In genomic region chr12:57521475-57522018, GRCh38 we compare ENCODE assay signal across 8 cellular contexts. TPM values are rescaled to one million over a fixed set of nuclear protein-coding genes. Genes with fewer than 3 reads are reported as not detected.
DNase-seq lines count a peak whose midpoint lies in the region; ATAC-seq, FAIRE-seq and TF ChIP-seq lines count a peak whose summit lies in the region.

No MANE protein-coding gene starts in this region.

- no peak overlapping the region for H3K56ac ChIP-seq in H1 (replicated peaks; ENCODE audit: insufficient read length, low read depth, low read length)

- peaks cover 0 to 29% of the 10 kb centered on the region in 2 experiments; a peak in 2 of 4 replicates for H3K79me2 ChIP-seq in H1 (ENCODE audit: control insufficient read depth in 1 of 2, insufficient read depth in 2 of 2, low read length in 2 of 2)

- no peak overlapping the region for H3K14ac ChIP-seq in H1 (ENCODE audit: insufficient read length)

- no peak overlapping the region for H2BK5ac ChIP-seq in H1 (ENCODE audit: low read depth, low read length)

- H4K20me1 ChIP-seq in H1 (replicated peaks in 1 of 2; ENCODE audit: control insufficient read depth in 1 of 2, insufficient read depth in 2 of 2, low read length in 2 of 2): peaks cover 7 to 21% of the 10 kb centered on the region in 2 experiments

- peaks cover 3% of the 10 kb centered on the region; the same call in 1 of the 2 replicates for H3K27me3 Mint-ChIP-seq in WTC11 (ENCODE audit: low read depth)

- TF ChIP-seq EP300 in A549 (IDR thresholded peaks at IDR 0.05) (no peak), H1 (IDR thresholded peaks at IDR 0.05; ENCODE audit: borderline replicate concordance in 1 of 2, low read depth in 2 of 2, low read length in 2 of 2) (no peak)

- H4K91ac ChIP-seq in H1 (replicated peaks; ENCODE audit: insufficient read length, low read length): no peak overlapping the region

- no peak overlapping the region for H2BK20ac ChIP-seq in H1 (ENCODE audit: low read length)

- H3K4me3 ChIP-seq in A549 (peak overlapping the region; percentile 70), H1 (ENCODE audit: extremely low read depth in 1 of 4, insufficient read depth in 2 of 4, low read depth in 3 of 4, low read length in 4 of 4) (peak overlapping the region; percentile 55 to 95 (median 64)), muscle layer of duodenum (ENCODE audit: low read depth in 1 of 2, low read length in 2 of 2) (peak overlapping the region; percentile 57 to 60), vagina (peak overlapping the region; percentile 82 to 90)

- peak overlapping the region; percentile 96 for H3K4me3 Mint-ChIP-seq in WTC11

- H3K23me2 ChIP-seq in H1 (ENCODE audit: low read depth, low read length): peaks cover 19% of the 10 kb centered on the region

- H3K79me1 ChIP-seq in H1 (ENCODE audit: low read depth, low read length): no peaks in the 10 kb centered on the region; the same call in 1 of the 2 replicates

- TF ChIP-seq RAD21 in A549 (conservative IDR thresholded peaks at IDR 0.05 in 1 of 2, IDR thresholded peaks at IDR 0.05 in 1 of 2) (no peak), H1 (IDR thresholded peaks at IDR 0.05 in 1 of 2, conservative IDR thresholded peaks at IDR 0.05 in 1 of 2; ENCODE audit: low read depth in 2 of 2, low read length in 2 of 2) (no peak)

- H2BK15ac ChIP-seq in H1 (ENCODE audit: low read length): no peak overlapping the region

- POLR2A ChIA-PET in A549 (lab: Yijun Ruan, JAX): no interaction called here
- POLR2A ChIA-PET in WTC11 (lab: Charles Lee): no interaction called here
- POLR2A ChIA-PET in H1 (lab: Charles Lee; ENCODE audit: partially characterized antibody): interaction anchor here (0.7 to 6.0 kb wide), 7 partner anchors 9 to 293 kb away, joined by 3 to 60 read pairs (median 12); partner anchors contain the start of gene KIF5A

- no peak overlapping the region for H3K9ac ChIP-seq in H1 (replicated peaks in 1 of 4; ENCODE audit: extremely low read depth in 1 of 4, low read depth in 3 of 4, low read length in 3 of 4)

- TF ChIP-seq POLR2A in A549 (IDR thresholded peaks at IDR 0.05; ENCODE audit: low read length) (no peak), H1 (IDR thresholded peaks at IDR 0.05; ENCODE audit: control extremely low read depth in 1 of 2, low read depth in 2 of 2, low read length in 2 of 2) (no peak; a peak in 1 of 3 replicates), vagina (IDR thresholded peaks at IDR 0.05) (no peak)

- peaks cover 13 to 35% (median 13%) of the 10 kb centered on the region in 4 experiments for H3K36me3 ChIP-seq in H1 (ENCODE audit: control insufficient read depth in 2 of 4, insufficient read depth in 4 of 4, low read length in 3 of 4)
- H3K36me3 ChIP-seq in muscle layer of duodenum (ENCODE audit: control insufficient read depth in 1 of 2, insufficient read depth in 2 of 2, low read length in 2 of 2): peaks cover 26 to 52% of the 10 kb centered on the region in 2 donors
- peaks cover 0 to 27% of the 10 kb centered on the region in 2 donors for H3K36me3 ChIP-seq in vagina

- no peak overlapping the region for H2AFZ ChIP-seq in H1 (ENCODE audit: low read length)

- no peak overlapping the region; the same call in 1 of the 2 replicates for H2BK12ac ChIP-seq in H1 (ENCODE audit: low read depth, low read length)

- H3K27me3 ChIP-seq in H1 (replicated peaks in 1 of 4; ENCODE audit: control insufficient read depth in 3 of 4, extremely low read depth in 1 of 4, insufficient read depth in 3 of 4, low read length in 3 of 4) (no peaks in the 10 kb centered on the region), muscle layer of duodenum (ENCODE audit: low read depth, low read length) (no peaks in the 10 kb centered on the region), vagina (no peaks in the 10 kb centered on the region)

- H2AK5ac ChIP-seq in H1 (ENCODE audit: low read depth, low read length): no peak overlapping the region

- no peak overlapping the region for H3K23ac ChIP-seq in H1 (ENCODE audit: insufficient read length)

- FAIRE-seq in A549 (lab: Jason Lieb, UNC) (no peak), H1 (lab: Jason Lieb, UNC) (no peak)

- H3K4me2 ChIP-seq in A549 (peak overlapping the region; percentile 85), H1 (ENCODE audit: insufficient read depth in 1 of 2, low read depth in 2 of 2, low read length in 2 of 2) (peak overlapping the region; percentile 81 to 83)

- DNase-seq in A549 (ENCODE audit: low read depth in 1 of 2, low spot score in 1 of 2): peak in 1 of 2 experiments; percentile 70
- DNase-seq in HT-29 (ENCODE audit: low spot score): peak; percentile 63
- peak; percentile 46 for DNase-seq in WTC11 (ENCODE audit: low spot score)
- peak in 1 of 2 experiments; percentile 62 for DNase-seq in H1 (ENCODE audit: low read depth in 1 of 2, low spot score in 2 of 2)
- DNase-seq in vagina (ENCODE audit: extremely low spot score in 2 of 2): peak in 1 of 2 donors; percentile 96
- no peak for DNase-seq in foreskin melanocyte
- DNase-seq in CD1c-positive myeloid dendritic cell (ENCODE audit: extremely low spot score): no peak

- intact Hi-C loops in vagina (cut with DNase I): loop anchor here (2.0 kb wide), 1 partner anchor 83 kb away; the partner anchor contains the start of gene DTX3

- H3K27ac Mint-ChIP-seq in WTC11: peak overlapping the region; percentile 91

- CTCF ChIA-PET in A549 (lab: Yijun Ruan, JAX): interaction anchor here (2.1 kb wide), 1 partner anchor 25 kb away, joined by 5 read pairs; the partner anchor contains the start of gene DCTN2
- CTCF ChIA-PET in WTC11 (lab: Charles Lee): interaction anchor here (0.7 kb wide), 1 partner anchor 25 kb away, joined by 5 read pairs; the partner anchor contains the start of gene DCTN2
- CTCF ChIA-PET in H1 (lab: Charles Lee; ENCODE audit: partially characterized antibody): interaction anchor here (0.8 to 2.0 kb wide), 4 partner anchors 31 to 279 kb away, joined by 3 to 4 read pairs (median 3); no protein-coding TSS in a partner anchor

- peaks cover 42% of the 10 kb centered on the region for H3K4me1 Mint-ChIP-seq in WTC11

- H4K8ac ChIP-seq in H1 (ENCODE audit: extremely low read depth, insufficient read depth, low read length): no peak overlapping the region

- H3K27ac ChIP-seq in A549 (peak overlapping the region; percentile 95 to 98), H1 (ENCODE audit: low read depth, low read length) (no peak overlapping the region), muscle layer of duodenum (ENCODE audit: low read length) (peak overlapping the region; percentile 99), vagina (peak overlapping the region; percentile 99)

- H3K4ac ChIP-seq in H1 (replicated peaks; ENCODE audit: insufficient read length, low read depth, low read length): no peak overlapping the region

- H3K4me1 ChIP-seq in A549 (peaks cover 61% of the 10 kb centered on the region), H1 (replicated peaks in 1 of 4; ENCODE audit: control insufficient read depth in 3 of 4, insufficient read depth in 4 of 4, low read length in 3 of 4) (peaks cover 8 to 24% (median 14%) of the 10 kb centered on the region in 4 experiments), muscle layer of duodenum (ENCODE audit: control insufficient read depth in 1 of 2, insufficient read depth in 2 of 2, low read length in 2 of 2) (peaks cover 37 to 59% of the 10 kb centered on the region in 2 donors), vagina (peaks cover 76% of the 10 kb centered on the region)

- no peak overlapping the region for H4K5ac ChIP-seq in H1 (ENCODE audit: insufficient read length, low read depth, low read length)

- 64% methylated on average over 20 of the region's 20 CpGs for WGBS in A549 (ENCODE audit: missing lambda C conversion rate)
- WGBS in H1 (ENCODE audit: extremely low coverage in 1 of 2, insufficient coverage in 1 of 2, insufficient read length in 1 of 2, insufficient replicate concordance in 2 of 2, low coverage in 1 of 2, low lambda C conversion rate in 2 of 2, missing lambda C conversion rate in 1 of 2), 2 experiments: 31% methylated on average over 20 of the region's 20 CpGs; no CpG with 5 or more reads in 1 of the 2 experiments

- no peaks in the 10 kb centered on the region for H3K9me3 Mint-ChIP-seq in WTC11

- no peak for ATAC-seq in A549
- ATAC-seq in WTC11: peak; percentile 3; the same call in 1 of the 2 replicates

- TF ChIP-seq CTCF in A549 (IDR thresholded peaks at IDR 0.05) (no peak), WTC11 (IDR thresholded peaks at IDR 0.05) (no peak), H1 (IDR thresholded peaks at IDR 0.05; ENCODE audit: control extremely low read depth in 1 of 3, insufficient read depth in 1 of 3, low read depth in 1 of 3, low read length in 3 of 3) (no peak), vagina (IDR thresholded peaks at IDR 0.05) (no peak)

- H2BK120ac ChIP-seq in H1 (replicated peaks; ENCODE audit: low read depth, low read length): no peak overlapping the region

- no peak overlapping the region for H3K18ac ChIP-seq in H1 (ENCODE audit: extremely low read depth, low read length)

- H3K36me3 Mint-ChIP-seq in WTC11: peaks cover 24% of the 10 kb centered on the region

- H3K9me3 ChIP-seq in A549 (no peaks in the 10 kb centered on the region), H1 (ENCODE audit: insufficient read depth in 2 of 2, low read depth in 1 of 2, low read length in 1 of 2) (no peaks in the 10 kb centered on the region), muscle layer of duodenum (ENCODE audit: control insufficient read depth in 1 of 2, low read length in 2 of 2) (no peaks in the 10 kb centered on the region), vagina (no peaks in the 10 kb centered on the region)

RNA-seq across cellular contexts. Expression of gene MBD6, which starts 1.1 kb away (rescaled TPM):
- 4.6 and 7.3 TPM in 2 replicates for polyA plus RNA-seq in A549 (2011; rRNA removed)
- polyA plus RNA-seq in A549 (2012; cell fraction: cytosol; rRNA removed): 6.5 and 10.2 TPM in 2 replicates
- polyA plus RNA-seq in A549 (2012; cell fraction: nucleus; rRNA removed): 23.1 and 25.7 TPM in 2 replicates
- 18.7 to 25.3 TPM (median 24.2 TPM) in 3 replicates for polyA plus RNA-seq in A549 (2017; fragmentation: RNase III; extraction: RNeasy Plus Mini Kit Qiagen cat#74134 plus additional on column Dnase treatment)
- 10.5 and 16.5 TPM in 2 replicates for polyA minus RNA-seq in A549 (2011; rRNA and poly(A)+ RNA removed)
- total RNA-seq in HT-29 (2014; rRNA removed; shearing (Covaris generic)): 18.0 and 23.0 TPM in 2 replicates
- 46.3 to 59.4 TPM (median 56.2 TPM) in 3 replicates for total RNA-seq in WTC11 (2021)
- 32.3 and 32.7 TPM in 2 replicates for total RNA-seq in H1 (2021; fragmentation: NEBNext Ultra II Directional; extraction: Animal tissue kit (Norgen Biotek cat#: 25700))
- 3.9 and 6.9 TPM in 2 replicates for polyA plus RNA-seq in H1 (2011; rRNA removed)
- 3.0 TPM for polyA plus RNA-seq in H1 (2011; cell fraction: cytosol; rRNA removed)
- polyA plus RNA-seq in H1 (2011; cell fraction: nucleus; rRNA removed): 38.7 TPM
- polyA plus RNA-seq in H1 (2012, experiment 1 of 2): 24.6 to 39.6 TPM (median 28.7 TPM) in 4 replicates
- polyA plus RNA-seq in H1 (2012, experiment 2 of 2): 13.7 TPM
- polyA plus RNA-seq in H1 (2013, experiment 1 of 2): 15.7 TPM
- 14.7 TPM for polyA plus RNA-seq in H1 (2013, experiment 2 of 2)
- 7.2 and 9.6 TPM in 2 replicates for polyA minus RNA-seq in H1 (2011; rRNA and poly(A)+ RNA removed)
- polyA minus RNA-seq in H1 (2011; cell fraction: cytosol; rRNA and poly(A)+ RNA removed): 3.5 TPM
- 20.6 TPM for polyA minus RNA-seq in H1 (2011; cell fraction: nucleus; rRNA and poly(A)+ RNA removed)
- 26.8 TPM for total RNA-seq in vagina

RNA-seq across cellular contexts. Expression of gene DDIT3, which starts 1.2 kb away (rescaled TPM):
- polyA plus RNA-seq in A549 (2011; rRNA removed): 73.1 and 93.0 TPM in 2 replicates
- 23.4 and 24.8 TPM in 2 replicates for polyA plus RNA-seq in A549 (2012; cell fraction: cytosol; rRNA removed)
- 27.5 and 41.9 TPM in 2 replicates for polyA plus RNA-seq in A549 (2012; cell fraction: nucleus; rRNA removed)
- polyA plus RNA-seq in A549 (2017; fragmentation: RNase III; extraction: RNeasy Plus Mini Kit Qiagen cat#74134 plus additional on column Dnase treatment): 11.5 to 16.0 TPM (median 13.5 TPM) in 3 replicates
- polyA minus RNA-seq in A549 (2011; rRNA and poly(A)+ RNA removed): 34.1 and 35.5 TPM in 2 replicates
- total RNA-seq in HT-29 (2014; rRNA removed; shearing (Covaris generic)): 26.9 and 39.0 TPM in 2 replicates
- total RNA-seq in WTC11 (2021): 3.4 to 5.3 TPM (median 3.9 TPM) in 3 replicates
- total RNA-seq in H1 (2021; fragmentation: NEBNext Ultra II Directional; extraction: Animal tissue kit (Norgen Biotek cat#: 25700)): 4.9 TPM in 2 replicates
- 4.7 and 5.7 TPM in 2 replicates for polyA plus RNA-seq in H1 (2011; rRNA removed)
- polyA plus RNA-seq in H1 (2011; cell fraction: cytosol; rRNA removed): 8.3 TPM
- 7.3 TPM for polyA plus RNA-seq in H1 (2011; cell fraction: nucleus; rRNA removed)
- 7.7 to 11.2 TPM (median 8.3 TPM) in 4 replicates for polyA plus RNA-seq in H1 (2012, experiment 1 of 2)
- polyA plus RNA-seq in H1 (2012, experiment 2 of 2): 3.0 TPM
- polyA plus RNA-seq in H1 (2013, experiment 1 of 2): 5.7 TPM
- polyA plus RNA-seq in H1 (2013, experiment 2 of 2): 5.5 TPM
- polyA minus RNA-seq in H1 (2011; rRNA and poly(A)+ RNA removed): 6.0 and 7.0 TPM in 2 replicates
- 4.0 TPM for polyA minus RNA-seq in H1 (2011; cell fraction: cytosol; rRNA and poly(A)+ RNA removed)
- 14.7 TPM for polyA minus RNA-seq in H1 (2011; cell fraction: nucleus; rRNA and poly(A)+ RNA removed)
- 25.0 TPM for total RNA-seq in vagina

RNA-seq across cellular contexts. Expression of gene DCTN2, which starts 25.4 kb away (rescaled TPM):
- polyA plus RNA-seq in A549 (2011; rRNA removed) (140 and 169 TPM in 2 replicates), A549 (2017; fragmentation: RNase III; extraction: RNeasy Plus Mini Kit Qiagen cat#74134 plus additional on column Dnase treatment) (203 to 211 TPM (median 211 TPM) in 3 replicates), H1 (2011; rRNA removed) (91.9 and 140 TPM in 2 replicates)
- polyA plus RNA-seq in A549 (2012; cell fraction: cytosol; rRNA removed): 83.3 and 106 TPM in 2 replicates
- 139 and 202 TPM in 2 replicates for polyA plus RNA-seq in A549 (2012; cell fraction: nucleus; rRNA removed)
- polyA minus RNA-seq in A549 (2011; rRNA and poly(A)+ RNA removed): 155 and 160 TPM in 2 replicates
- 58.6 and 62.3 TPM in 2 replicates for total RNA-seq in HT-29 (2014; rRNA removed; shearing (Covaris generic))
- total RNA-seq in WTC11 (2021) (93.5 to 94.4 TPM (median 94.4 TPM) in 3 replicates), vagina (131 TPM)
- 89.3 and 90.3 TPM in 2 replicates for total RNA-seq in H1 (2021; fragmentation: NEBNext Ultra II Directional; extraction: Animal tissue kit (Norgen Biotek cat#: 25700))
- 111 TPM for polyA plus RNA-seq in H1 (2011; cell fraction: cytosol; rRNA removed)
- 108 TPM for polyA plus RNA-seq in H1 (2011; cell fraction: nucleus; rRNA removed)
- 106 to 119 TPM (median 115 TPM) in 4 replicates for polyA plus RNA-seq in H1 (2012, experiment 1 of 2)
- 135 TPM for polyA plus RNA-seq in H1 (2012, experiment 2 of 2)
- polyA plus RNA-seq in H1 (2013, experiment 1 of 2): 75.6 TPM
- polyA plus RNA-seq in H1 (2013, experiment 2 of 2): 79.1 TPM
- polyA minus RNA-seq in H1 (2011; rRNA and poly(A)+ RNA removed): 102 and 111 TPM in 2 replicates
- polyA minus RNA-seq in H1 (2011; cell fraction: cytosol; rRNA and poly(A)+ RNA removed): 113 TPM
- 72.6 TPM for polyA minus RNA-seq in H1 (2011; cell fraction: nucleus; rRNA and poly(A)+ RNA removed)

RNA-seq across cellular contexts. Expression of gene KIF5A, which starts 28.3 kb away (rescaled TPM):
- polyA plus RNA-seq in A549 (2011; rRNA removed): 0.89 and 0.90 TPM in 2 replicates
- polyA plus RNA-seq in A549 (2012; cell fraction: cytosol; rRNA removed): 0.23 and 0.24 TPM in 2 replicates
- 0.56 and 0.67 TPM in 2 replicates for polyA plus RNA-seq in A549 (2012; cell fraction: nucleus; rRNA removed)
- 0.45 to 0.61 TPM (median 0.55 TPM) in 3 replicates for polyA plus RNA-seq in A549 (2017; fragmentation: RNase III; extraction: RNeasy Plus Mini Kit Qiagen cat#74134 plus additional on column Dnase treatment)
- 0.58 and 0.63 TPM in 2 replicates for polyA minus RNA-seq in A549 (2011; rRNA and poly(A)+ RNA removed)
- total RNA-seq in HT-29 (2014; rRNA removed; shearing (Covaris generic)): not detected in 2 replicates
- total RNA-seq in WTC11 (2021): 15.9 to 17.9 TPM (median 16.1 TPM) in 3 replicates
- total RNA-seq in H1 (2021; fragmentation: NEBNext Ultra II Directional; extraction: Animal tissue kit (Norgen Biotek cat#: 25700)): 21.9 and 22.8 TPM in 2 replicates
- 10.7 and 11.7 TPM in 2 replicates for polyA plus RNA-seq in H1 (2011; rRNA removed)
- polyA plus RNA-seq in H1 (2011; cell fraction: cytosol; rRNA removed): 16.5 TPM
- 32.8 TPM for polyA plus RNA-seq in H1 (2011; cell fraction: nucleus; rRNA removed)
- 16.3 to 20.8 TPM (median 19.3 TPM) in 4 replicates for polyA plus RNA-seq in H1 (2012, experiment 1 of 2)
- polyA plus RNA-seq in H1 (2012, experiment 2 of 2): 3.2 TPM
- polyA plus RNA-seq in H1 (2013, experiment 1 of 2): 10.6 TPM
- polyA plus RNA-seq in H1 (2013, experiment 2 of 2): 9.6 TPM
- 19.8 and 21.8 TPM in 2 replicates for polyA minus RNA-seq in H1 (2011; rRNA and poly(A)+ RNA removed)
- polyA minus RNA-seq in H1 (2011; cell fraction: cytosol; rRNA and poly(A)+ RNA removed): 12.0 TPM
- polyA minus RNA-seq in H1 (2011; cell fraction: nucleus; rRNA and poly(A)+ RNA removed): 18.9 TPM
- 4.4 TPM for total RNA-seq in vagina

RNA-seq across cellular contexts. Expression of gene MARS1, which starts 33.7 kb away (rescaled TPM):
- 372 and 406 TPM in 2 replicates for polyA plus RNA-seq in A549 (2011; rRNA removed)
- polyA plus RNA-seq in A549 (2012; cell fraction: cytosol; rRNA removed): 236 and 247 TPM in 2 replicates
- 504 and 527 TPM in 2 replicates for polyA plus RNA-seq in A549 (2012; cell fraction: nucleus; rRNA removed)
- 209 to 230 TPM (median 227 TPM) in 3 replicates for polyA plus RNA-seq in A549 (2017; fragmentation: RNase III; extraction: RNeasy Plus Mini Kit Qiagen cat#74134 plus additional on column Dnase treatment)
- 428 and 497 TPM in 2 replicates for polyA minus RNA-seq in A549 (2011; rRNA and poly(A)+ RNA removed)
- total RNA-seq in HT-29 (2014; rRNA removed; shearing (Covaris generic)): 174 and 202 TPM in 2 replicates
- 283 to 367 TPM (median 314 TPM) in 3 replicates for total RNA-seq in WTC11 (2021)
- 398 and 407 TPM in 2 replicates for total RNA-seq in H1 (2021; fragmentation: NEBNext Ultra II Directional; extraction: Animal tissue kit (Norgen Biotek cat#: 25700))
- 194 and 255 TPM in 2 replicates for polyA plus RNA-seq in H1 (2011; rRNA removed)
- 252 TPM for polyA plus RNA-seq in H1 (2011; cell fraction: cytosol; rRNA removed)
- polyA plus RNA-seq in H1 (2011; cell fraction: nucleus; rRNA removed): 777 TPM
- 284 to 339 TPM (median 323 TPM) in 4 replicates for polyA plus RNA-seq in H1 (2012, experiment 1 of 2)
- 230 TPM for polyA plus RNA-seq in H1 (2012, experiment 2 of 2)
- polyA plus RNA-seq in H1 (2013, experiment 1 of 2): 724 TPM
- 726 TPM for polyA plus RNA-seq in H1 (2013, experiment 2 of 2)
- 393 and 430 TPM in 2 replicates for polyA minus RNA-seq in H1 (2011; rRNA and poly(A)+ RNA removed)
- polyA minus RNA-seq in H1 (2011; cell fraction: cytosol; rRNA and poly(A)+ RNA removed): 168 TPM
- polyA minus RNA-seq in H1 (2011; cell fraction: nucleus; rRNA and poly(A)+ RNA removed): 352 TPM
- total RNA-seq in vagina: 71.2 TPM

Comparison
In these comparisons a context has a peak if more than half of its experiments do, and no peak if none do; other contexts are left out.
1. DNase-seq: peak in HT-29 (single experiment) and WTC11 (single experiment); none in foreskin melanocyte (single experiment) and CD1c-positive myeloid dendritic cell (single experiment).
2. Peak in every context shown above with its lines, with median percentiles within 50 percentile points of each other: H3K4me3 ChIP-seq.